11 cellular contexts compared by ENCODE assay signal in the genomic region with DNA sequence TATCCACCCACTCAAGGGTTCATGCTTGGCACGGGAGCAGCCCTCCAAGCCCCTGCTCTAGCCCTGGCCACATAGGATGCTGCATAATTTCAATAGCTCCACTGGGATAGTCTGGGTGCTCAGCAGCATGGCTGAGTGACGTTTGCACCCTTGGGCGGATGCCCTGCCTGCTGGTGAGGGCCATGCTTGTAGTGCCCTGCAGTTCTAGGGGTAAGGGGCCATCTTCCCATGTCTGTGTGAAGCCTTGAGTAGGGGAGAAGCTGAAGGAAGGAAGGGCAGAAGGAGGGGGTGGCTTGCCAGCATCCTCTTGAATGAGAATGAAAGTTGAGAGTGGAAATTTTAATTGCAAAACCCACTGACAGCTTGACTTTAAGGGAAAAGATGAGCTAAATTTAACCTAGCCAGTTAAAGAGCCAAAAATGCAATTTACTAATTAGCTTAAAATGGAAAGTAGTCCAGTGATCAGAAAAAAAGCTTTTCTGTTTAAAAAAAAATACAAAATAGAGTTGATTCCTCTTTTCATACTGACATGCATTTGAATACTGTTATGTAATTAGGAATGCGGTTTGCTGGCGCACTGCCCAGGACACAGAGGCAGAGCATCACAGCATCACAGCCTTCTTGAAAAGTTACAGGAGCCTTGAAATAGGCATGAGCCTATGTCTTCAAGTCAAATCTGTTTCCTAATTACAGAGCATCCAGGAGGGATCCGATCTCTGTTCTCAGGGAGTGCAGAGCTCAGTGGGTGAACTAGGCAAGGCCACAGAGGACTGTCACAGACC. TPM values are rescaled to one million over a fixed set of nuclear protein-coding genes. Genes with fewer than 3 reads are reported as not detected.
DNase-seq lines count a peak whose midpoint lies in the region; ATAC-seq, FAIRE-seq and TF ChIP-seq lines count a peak whose summit lies in the region.
"Had no signal": no experiment of that assay in that cellular context is flagged by ENCODE, and none has a peak within 500 bp of the region (broad histone marks: within the 10 kb centered on the region; RNA-seq: fewer than 3 reads in every experiment).

No MANE protein-coding gene starts in this region.

- H3K36me3 ChIP-seq in A673 (ENCODE audit: insufficient read depth, low read length, poor library complexity, severe bottlenecking) (no peaks in the 10 kb centered on the region), astrocyte (ENCODE audit: insufficient read depth, low read length) (no peaks in the 10 kb centered on the region), psoas muscle (ENCODE audit: insufficient read depth in 1 of 2, low read depth in 1 of 2) (no peaks in the 10 kb centered on the region)

- H3K4me2 ChIP-seq in astrocyte (ENCODE audit: low read length) = no peak overlapping the region

- CTCF ChIA-PET in A673 (lab: Charles Lee) = no interaction called here

- no peak overlapping the region for H3K4me3 Mint-ChIP-seq in astrocyte (ENCODE audit: unreplicated experiment)

- H3K4me1 Mint-ChIP-seq in astrocyte (ENCODE audit: low read depth, unreplicated experiment) = peaks cover 10% of the 10 kb centered on the region

- H3K9ac ChIP-seq in astrocyte (ENCODE audit: low read length) = no peak overlapping the region

- H3K9me3 ChIP-seq in A673 (ENCODE audit: low read depth, low read length, poor library complexity, severe bottlenecking) (peaks cover 8% of the 10 kb centered on the region), astrocyte (ENCODE audit: insufficient read depth, low read depth, low read length) (no peaks in the 10 kb centered on the region), psoas muscle (no peaks in the 10 kb centered on the region)

- no peak overlapping the region for H3K27ac ChIP-seq in A673 (ENCODE audit: low read depth, low read length, poor library complexity, severe bottlenecking)
- no peak overlapping the region for H3K27ac ChIP-seq in astrocyte (ENCODE audit: low read depth, low read length)
- no peak overlapping the region for H3K27ac ChIP-seq in psoas muscle
- H3K27ac ChIP-seq: C4-2B had no signal

- H3K9me3 Mint-ChIP-seq in astrocyte (ENCODE audit: unreplicated experiment) = peaks cover 12% of the 10 kb centered on the region

- intact Hi-C loops in A673 (cut with micrococcal nuclease; ENCODE audit: unreplicated experiment) (no loop called here), left colon (cut with DNase I, micrococcal nuclease) (no loop called here), psoas muscle (cut with DNase I) (no loop called here)

- FAIRE-seq in astrocyte (lab: Jason Lieb, UNC) = peak; percentile 70
- FAIRE-seq: GM12878 had no signal

- BruUV-seq in A673 (replicated peaks; lab: Mats Ljungman, UMichigan) = no TSS peak

- H3K27ac Mint-ChIP-seq in astrocyte (ENCODE audit: unreplicated experiment) = no peak overlapping the region

- H3K36me3 Mint-ChIP-seq in astrocyte (ENCODE audit: low read depth, unreplicated experiment) = peaks cover 4% of the 10 kb centered on the region

- no peaks in the 10 kb centered on the region for H4K20me1 ChIP-seq in astrocyte (ENCODE audit: insufficient read depth, low read length)

- no peaks in the 10 kb centered on the region for H3K79me2 ChIP-seq in astrocyte (ENCODE audit: insufficient read depth, low read length)

- H3K27me3 Mint-ChIP-seq in astrocyte (ENCODE audit: low read depth, unreplicated experiment) = peaks cover 11% of the 10 kb centered on the region

- TF ChIP-seq CTCF in A673 (conservative IDR thresholded peaks at IDR 0.05; ENCODE audit: low read depth, low read length) (no peak), astrocyte (IDR thresholded peaks at IDR 0.05; ENCODE audit: insufficient read depth, low read depth, low read length) (no peak), psoas muscle (IDR thresholded peaks at IDR 0.05) (no peak), GM13977 (IDR thresholded peaks at IDR 0.05; ENCODE audit: extremely low read depth, insufficient read depth, missing control alignments) (no peak)

- ATAC-seq in left colon (no peak), GM18873 (IDR thresholded peaks at IDR 0.05; ENCODE audit: low FRiP score, unreplicated experiment) (no peak), GM18511 (IDR thresholded peaks at IDR 0.05; ENCODE audit: unreplicated experiment) (no peak), psoas muscle (no peak)

- H3K4me3 ChIP-seq in A673 (ENCODE audit: low read depth, low read length, poor library complexity, severe bottlenecking) = no peak overlapping the region
- no peak overlapping the region for H3K4me3 ChIP-seq in astrocyte (ENCODE audit: insufficient read depth, low read depth, low read length)
- no peak overlapping the region for H3K4me3 ChIP-seq in psoas muscle
- H3K4me3 ChIP-seq: GM12878 had no signal

- POLR2A ChIA-PET in A673 (lab: Charles Lee; ENCODE audit: low non-redundant PET) = no interaction called here

- WGBS in psoas muscle, 3 donors = 51 to 62% (median 51%) methylated on average over 6 of the region's 6 CpGs

- in situ Hi-C loops in GM13977 (cut with MboI; ENCODE audit: low pct_unique_long_range_greater_than_20kb, low sequenced_read_pairs, unreplicated experiment) = no loop called here

- no peak overlapping the region for H2AFZ ChIP-seq in astrocyte (ENCODE audit: low read depth, low read length)

- H3K4me1 ChIP-seq in A673 (ENCODE audit: insufficient read depth, low read length, poor library complexity, severe bottlenecking) (peaks cover 13% of the 10 kb centered on the region), astrocyte (ENCODE audit: insufficient read depth, low read length) (peaks cover 18% of the 10 kb centered on the region), psoas muscle (peaks cover 16% of the 10 kb centered on the region)

- H3K27me3 ChIP-seq in A673 (replicated peaks; ENCODE audit: insufficient read depth, low read depth, low read length, poor library complexity) (no peaks in the 10 kb centered on the region), astrocyte (ENCODE audit: insufficient read depth, low read length) (no peaks in the 10 kb centered on the region), psoas muscle (ENCODE audit: insufficient read depth in 3 of 3, low read length in 2 of 3) (no peaks in the 10 kb centered on the region)

- peak; percentile 72 for DNase-seq in A673 (ENCODE audit: low spot score)
- DNase-seq in LHCN-M2 (ENCODE audit: low read depth) = peak; percentile 62
- no peak for DNase-seq in astrocyte (ENCODE audit: low read depth)
- DNase-seq in left colon = peak; percentile 52 to 60
- DNase-seq in psoas muscle = no peak
- DNase-seq in GM13977 (ENCODE audit: low spot score) = no peak
- DNase-seq: NCI-H1092 treated with DMSO at 0.1 percent for 48 hours had no signal

RNA-seq across cellular contexts. Expression of a gene that starts 18.5 kb away (rescaled TPM):
- total RNA-seq in A673 (2021) (34.1 and 39.5 TPM in 2 replicates), LHCN-M2 (2014; rRNA removed) (27.2 and 27.8 TPM in 2 replicates), astrocyte (17.1 and 23.5 TPM in 2 replicates), left colon (10 to 100 TPM in 1 of 2 donors, 1 to 10 TPM in 1; 3.8 to 14.5 TPM), psoas muscle (10 to 100 TPM in 2 of 4 donors, 1 to 10 TPM in 2; 6.9 to 40.4 (median 11.5) TPM)
- polyA plus RNA-seq in LHCN-M2 (2012) = 7.0 TPM
- polyA plus RNA-seq in psoas muscle = 10 to 100 TPM in 1 of 3 donors, 1 to 10 TPM in 2; 3.1 to 11.2 (median 3.4) TPM

Comparison
In these comparisons a context has a peak if more than half of its experiments do, and no peak if none do; other contexts are left out.
1. DNase-seq: peak in A673 (single experiment), LHCN-M2 (single experiment) and left colon (2 of 2); none in astrocyte (single experiment), psoas muscle (0 of 2) and GM13977 (single experiment).